1 cellular context compared by ENCODE assay signal in the genomic region with DNA sequence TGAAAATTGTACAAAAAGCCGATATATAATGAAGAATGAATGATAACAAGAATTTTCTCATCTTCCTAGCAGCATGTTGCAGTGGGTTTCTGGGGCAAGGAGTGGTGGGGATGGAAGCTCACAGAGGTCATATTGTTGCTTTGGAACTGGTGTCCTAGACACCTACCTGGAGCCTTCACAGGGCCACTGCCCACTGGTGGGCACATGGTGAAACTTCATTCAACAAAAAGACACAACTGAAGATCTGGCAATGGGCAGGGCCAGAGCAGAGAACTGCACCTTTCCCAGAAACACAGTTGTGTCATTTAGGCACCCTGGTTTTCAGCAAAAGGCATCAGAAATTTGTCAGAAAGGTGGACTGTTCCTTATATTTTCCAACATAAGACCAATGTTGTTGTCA.
TF ChIP-seq lines count a peak whose summit lies in the region.

No MANE protein-coding gene starts in this region.

TF ChIP-seq in liver, 16 proteins besides CTCF, POLR2A, EP300 and RAD21 (continued from another document):
- TF ChIP-seq, protein P1, sequence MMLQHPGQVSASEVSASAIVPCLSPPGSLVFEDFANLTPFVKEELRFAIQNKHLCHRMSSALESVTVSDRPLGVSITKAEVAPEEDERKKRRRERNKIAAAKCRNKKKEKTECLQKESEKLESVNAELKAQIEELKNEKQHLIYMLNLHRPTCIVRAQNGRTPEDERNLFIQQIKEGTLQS (IDR thresholded peaks at IDR 0.05): no peak
- TF ChIP-seq HNF4G (IDR thresholded peaks at IDR 0.05): no peak
- no peak for TF ChIP-seq TAF1 (conservative IDR thresholded peaks at IDR 0.05)
- TF ChIP-seq HNF4A (conservative IDR thresholded peaks at IDR 0.05): no peak
- no peak for TF ChIP-seq EGR1 (IDR thresholded peaks at IDR 0.05; ENCODE audit: low read depth in 2 of 2)
- no peak for TF ChIP-seq FOXA1 (IDR thresholded peaks at IDR 0.05)
